18 cellular contexts compared by ENCODE assay signal in genomic region chr7:131976411-131976810, GRCh38.
"Had no signal": no experiment of that assay in that cellular context is flagged by ENCODE, and none has a peak within 500 bp of the region (broad histone marks: within the 10 kb centered on the region; RNA-seq: fewer than 3 reads in every experiment).

No MANE protein-coding gene starts in this region.

- DNase-seq: colonic mucosa; cortex of kidney; dermis blood vessel endothelial cell; dorsolateral prefrontal cortex; effector CD4-positive, alpha-beta T cell; effector CD8-positive, alpha-beta T cell; effector memory CD4-positive, alpha-beta T cell; effector memory CD8-positive, alpha-beta T cell; endodermal cell; erythroblast; esophagus squamous epithelium; foreskin fibroblast; foreskin keratinocyte; foreskin melanocyte; gastrocnemius medialis; glutamatergic neuron; heart left ventricle; heart right ventricle had no signal
